8 cellular contexts compared by ENCODE assay signal in genomic region chr2:37376421-37377186, GRCh38. TPM values are rescaled to one million over a fixed set of nuclear protein-coding genes. Genes with fewer than 3 reads are reported as not detected.
A peak's percentile ranks its signal among the peaks of the same experiment; 100 is the strongest.
DNase-seq lines count a peak whose midpoint lies in the region; ATAC-seq lines count a peak whose summit lies in the region.

No MANE protein-coding gene starts in this region.

- peak; percentile 23 for DNase-seq in Jurkat, Clone E6-1 (ENCODE audit: low read depth, low spot score)
- DNase-seq in activated CD8-positive, alpha-beta T cell treated with anti-CD3 and anti-CD28 coated beads, Interleukin-2, amount 10 ng/mL, durations not matched to agents 7 days and 5 days, result peak; percentile 66
- DNase-seq in memory B cell (ENCODE audit: low spot score in 2 of 2) (peak in 1 of 2 donors; percentile 44), glomerular visceral epithelial cell (ENCODE audit: extremely low spot score) (no peak), DMS153 (lab: John Stamatoyannopoulos, UW) (no peak)
- DNase-seq in effector CD8-positive, alpha-beta T cell (lab: John Stamatoyannopoulos, UW), result no peak

- ATAC-seq in GM18502 (IDR thresholded peaks at IDR 0.05; ENCODE audit: poor library complexity, unreplicated experiment) (peak; percentile 95), GM21786 (IDR thresholded peaks at IDR 0.05; ENCODE audit: unreplicated experiment) (peak; percentile 94), memory B cell (ENCODE audit: low read depth) (peak; percentile 92)
- ATAC-seq in activated CD8-positive, alpha-beta T cell treated with anti-CD3 and anti-CD28 coated beads, Interleukin-2, amount 10 ng/mL, durations not matched to agents 7 days and 5 days, result peak; percentile 95

- POLR2A ChIA-PET in activated CD8-positive, alpha-beta T cell treated with anti-CD3 and anti-CD28 coated beads, Interleukin-2, amount 10 ng/mL, durations not matched to agents 7 days and 5 days (lab: Charles Lee), result interaction anchor here (1.1 to 1.6 kb wide), 3 partner anchors 10 to 53 kb away, joined by 3 to 6 read pairs (median 6); no protein-coding TSS in a partner anchor

- peak overlapping the region; percentile 5 for H3K27ac Mint-ChIP-seq in activated CD8-positive, alpha-beta T cell treated with anti-CD3 and anti-CD28 coated beads, Interleukin-2, amount 10 ng/mL, durations not matched to agents 7 days and 5 days
- H3K27ac Mint-ChIP-seq in memory B cell, result peak overlapping the region; percentile 79

- H3K9me3 Mint-ChIP-seq in activated CD8-positive, alpha-beta T cell treated with anti-CD3 and anti-CD28 coated beads, Interleukin-2, amount 10 ng/mL, durations not matched to agents 7 days and 5 days (ENCODE audit: insufficient read depth), result no peaks in the 10 kb centered on the region
- H3K9me3 Mint-ChIP-seq in memory B cell, result no peaks in the 10 kb centered on the region

- no peak overlapping the region for H3K4me3 ChIP-seq in Jurkat, Clone E6-1 (ENCODE audit: low read length)

- CTCF ChIA-PET in activated CD8-positive, alpha-beta T cell treated with anti-CD3 and anti-CD28 coated beads, Interleukin-2, amount 10 ng/mL, durations not matched to agents 7 days and 5 days (lab: Charles Lee), result interaction anchor here (0.7 to 2.8 kb wide), 11 partner anchors 9 to 501 kb away, joined by 3 to 18 read pairs (median 3); partner anchors contain the start of gene PRKD3

- H3K4me1 Mint-ChIP-seq in activated CD8-positive, alpha-beta T cell treated with anti-CD3 and anti-CD28 coated beads, Interleukin-2, amount 10 ng/mL, durations not matched to agents 7 days and 5 days (ENCODE audit: low read depth), result peaks cover 31% of the 10 kb centered on the region
- H3K4me1 Mint-ChIP-seq in memory B cell, result peaks cover 21% of the 10 kb centered on the region

- peak overlapping the region; percentile 50 for H3K4me3 Mint-ChIP-seq in activated CD8-positive, alpha-beta T cell treated with anti-CD3 and anti-CD28 coated beads, Interleukin-2, amount 10 ng/mL, durations not matched to agents 7 days and 5 days
- peak overlapping the region; percentile 78 for H3K4me3 Mint-ChIP-seq in memory B cell

- H3K27me3 Mint-ChIP-seq in activated CD8-positive, alpha-beta T cell treated with anti-CD3 and anti-CD28 coated beads, Interleukin-2, amount 10 ng/mL, durations not matched to agents 7 days and 5 days (ENCODE audit: low read depth), result peaks cover 46% of the 10 kb centered on the region
- H3K27me3 Mint-ChIP-seq in memory B cell, result no peaks in the 10 kb centered on the region

- H3K36me3 Mint-ChIP-seq in activated CD8-positive, alpha-beta T cell treated with anti-CD3 and anti-CD28 coated beads, Interleukin-2, amount 10 ng/mL, durations not matched to agents 7 days and 5 days (ENCODE audit: low read depth), result peaks cover 4% of the 10 kb centered on the region
- no peaks in the 10 kb centered on the region for H3K36me3 Mint-ChIP-seq in memory B cell

RNA-seq across cellular contexts. Expression of gene QPCT, which starts 32.2 kb away (rescaled TPM):
- polyA plus RNA-seq in Jurkat, Clone E6-1 (2012; ENCODE audit: insufficient read depth, insufficient read length), result not detected
- not detected for total RNA-seq in activated CD8-positive, alpha-beta T cell treated with anti-CD3 and anti-CD28 coated beads, Interleukin-2, amount 10 ng/mL, durations not matched to agents 7 days and 5 days

RNA-seq across cellular contexts. Expression of gene PRKD3, which starts 52.0 kb away (rescaled TPM):
- polyA plus RNA-seq in Jurkat, Clone E6-1 (2012; ENCODE audit: insufficient read depth, insufficient read length), result 20.6 TPM
- 10 to 100 TPM; 18.7 to 21.5 TPM for total RNA-seq in activated CD8-positive, alpha-beta T cell treated with anti-CD3 and anti-CD28 coated beads, Interleukin-2, amount 10 ng/mL, durations not matched to agents 7 days and 5 days

Comparison
In these comparisons a context has a peak if more than half of its experiments do, and no peak if none do; other contexts are left out.
1. DNase-seq: peak in Jurkat, Clone E6-1 (single experiment) and activated CD8-positive, alpha-beta T cell treated with anti-CD3 and anti-CD28 coated beads, Interleukin-2, amount 10 ng/mL, durations not matched to agents 7 days and 5 days (single experiment); none in glomerular visceral epithelial cell (single experiment), effector CD8-positive, alpha-beta T cell (single experiment) and DMS153 (single experiment).
2. Peak in every context shown above with its lines, with median percentiles within 50 percentile points of each other: ATAC-seq.